12 cellular contexts compared by ENCODE assay signal in the genomic region with DNA sequence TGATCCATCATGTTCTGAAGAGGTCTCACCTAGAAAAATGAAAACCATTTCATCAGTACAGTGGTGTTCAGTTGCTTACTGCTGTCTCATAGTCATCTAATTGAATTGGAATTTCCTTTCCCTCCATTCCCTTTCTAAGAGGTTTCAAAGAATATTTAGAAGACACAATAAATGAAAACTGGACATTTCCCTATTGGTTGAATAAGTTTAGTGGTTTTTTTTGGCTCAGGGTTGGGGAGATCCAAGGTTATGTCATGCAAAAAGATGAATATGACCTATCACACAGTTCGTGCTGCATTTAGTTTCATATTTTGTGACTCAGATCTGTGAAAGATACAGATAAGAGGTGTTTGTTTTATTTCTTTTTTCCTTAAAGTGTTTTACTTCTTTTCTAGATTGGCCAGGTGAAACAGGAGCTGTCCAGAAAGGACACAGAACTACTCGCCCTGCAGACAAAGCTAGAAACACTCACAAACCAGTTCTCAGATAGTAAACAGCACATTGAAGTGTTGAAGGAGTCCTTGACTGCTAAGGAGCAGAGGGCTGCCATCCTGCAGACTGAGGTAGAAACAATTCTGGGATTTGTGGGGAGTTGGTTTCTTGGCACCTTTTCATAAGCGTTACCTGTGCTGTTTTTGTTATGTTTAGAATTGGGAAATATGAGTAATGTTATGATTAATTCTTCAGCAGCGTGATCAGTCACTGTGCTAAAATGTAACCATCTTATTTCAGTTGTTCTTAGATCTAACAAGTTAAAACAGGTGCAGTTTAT.
DNase-seq lines count a peak whose midpoint lies in the region; ATAC-seq and TF ChIP-seq lines count a peak whose summit lies in the region.
"Had no signal": no experiment of that assay in that cellular context is flagged by ENCODE, and none has a peak within 500 bp of the region (broad histone marks: within the 10 kb centered on the region; RNA-seq: fewer than 3 reads in every experiment).

No MANE protein-coding gene starts in this region.

- peak overlapping the region in 1 of 2 donors; percentile 45 for H3K27ac ChIP-seq in left lung
- H3K27ac ChIP-seq in gastroesophageal sphincter = no peak overlapping the region

- TF ChIP-seq POLR2A in gastroesophageal sphincter (IDR thresholded peaks at IDR 0.05) = no peak

- intact Hi-C loops in left lung (cut with DNase I) = loop anchor here in 1 of 2 donors (5.0 kb wide), 1 partner anchor 467 kb away; no protein-coding TSS in a partner anchor

- no peak overlapping the region for H3K27ac Mint-ChIP-seq in effector memory CD8-positive, alpha-beta T cell
- H3K27ac Mint-ChIP-seq in T-helper 17 cell = no peak overlapping the region
- H3K27ac Mint-ChIP-seq: stimulated activated naive CD8-positive, alpha-beta T cell treated with anti-CD3 and anti-CD28 coated beads, Interleukin-15, Interleukin-2, amounts not matched to agents 100 ng/mL and 50 ng/mL, for 24 hours had no signal

- no peaks in the 10 kb centered on the region for H3K4me1 ChIP-seq in left lung
- H3K4me1 ChIP-seq in gastroesophageal sphincter = peaks cover 0 to 10% (median 0%) of the 10 kb centered on the region in 3 donors

- peaks cover 0 to 4% of the 10 kb centered on the region in 2 donors for H3K36me3 ChIP-seq in left lung
- H3K36me3 ChIP-seq in gastroesophageal sphincter = peaks cover 0 to 30% of the 10 kb centered on the region in 2 donors

- no peak for TF ChIP-seq CTCF in AG09309 (IDR thresholded peaks at IDR 0.05; ENCODE audit: control insufficient read depth, insufficient read depth, low read depth, low read length, missing control alignments)
- no peak for TF ChIP-seq CTCF in astrocyte of the cerebellum (IDR thresholded peaks at IDR 0.05; ENCODE audit: low read depth, low read length, missing control alignments)
- TF ChIP-seq CTCF in left lung (IDR thresholded peaks at IDR 0.05) = no peak
- no peak for TF ChIP-seq CTCF in gastroesophageal sphincter (IDR thresholded peaks at IDR 0.05)

- 50 to 56% methylated on average over 4 of the region's 4 CpGs for WGBS in gastroesophageal sphincter (ENCODE audit: low coverage in 1 of 2), 2 donors

- TF ChIP-seq EP300 in gastroesophageal sphincter (IDR thresholded peaks at IDR 0.05) = no peak

- peak; percentile 91 for ATAC-seq in left lung
- no peak for ATAC-seq in effector memory CD8-positive, alpha-beta T cell (replicated peaks)
- no peak for ATAC-seq in T-helper 17 cell
- ATAC-seq in HG02588 (IDR thresholded peaks at IDR 0.05; ENCODE audit: unreplicated experiment) = no peak
- no peak for ATAC-seq in gastroesophageal sphincter

- H3K4me1 Mint-ChIP-seq in effector memory CD8-positive, alpha-beta T cell (ENCODE audit: low read depth in 2 of 2) = no peaks in the 10 kb centered on the region
- no peaks in the 10 kb centered on the region for H3K4me1 Mint-ChIP-seq in T-helper 17 cell
- H3K4me1 Mint-ChIP-seq: CD8-positive, alpha-beta memory T cell had no signal

- no peak overlapping the region for H3K4me3 ChIP-seq in AG09309 (ENCODE audit: control insufficient read depth, low read depth, low read length)
- H3K4me3 ChIP-seq in astrocyte of the cerebellum (ENCODE audit: low read depth, low read length) = no peak overlapping the region
- no peak overlapping the region for H3K4me3 ChIP-seq in left lung
- H3K4me3 ChIP-seq in gastroesophageal sphincter = no peak overlapping the region

- H3K4me3 Mint-ChIP-seq in effector memory CD8-positive, alpha-beta T cell = no peak overlapping the region
- H3K4me3 Mint-ChIP-seq in T-helper 17 cell = no peak overlapping the region
- H3K4me3 Mint-ChIP-seq: CD8-positive, alpha-beta memory T cell; stimulated activated naive CD8-positive, alpha-beta T cell treated with anti-CD3 and anti-CD28 coated beads, Interleukin-15, Interleukin-2, amounts not matched to agents 100 ng/mL and 50 ng/mL, for 24 hours had no signal

- H3K27me3 ChIP-seq in left lung = no peaks in the 10 kb centered on the region
- H3K27me3 ChIP-seq in gastroesophageal sphincter = no peaks in the 10 kb centered on the region

- no peaks in the 10 kb centered on the region for H3K9me3 ChIP-seq in left lung
- H3K9me3 ChIP-seq in T-helper 17 cell (ENCODE audit: control insufficient read depth, low read length, poor library complexity, severe bottlenecking) = no peaks in the 10 kb centered on the region
- H3K9me3 ChIP-seq in gastroesophageal sphincter = no peaks in the 10 kb centered on the region

- in situ Hi-C loops in astrocyte of the cerebellum (cut with HindIII; ENCODE audit: low sequenced_read_pairs) = no loop called here

- H3K27me3 Mint-ChIP-seq in effector memory CD8-positive, alpha-beta T cell = no peaks in the 10 kb centered on the region
- H3K27me3 Mint-ChIP-seq in T-helper 17 cell = no peaks in the 10 kb centered on the region
- H3K27me3 Mint-ChIP-seq: CD8-positive, alpha-beta memory T cell; stimulated activated naive CD8-positive, alpha-beta T cell treated with anti-CD3 and anti-CD28 coated beads, Interleukin-15, Interleukin-2, amounts not matched to agents 100 ng/mL and 50 ng/mL, for 24 hours had no signal

- no peaks in the 10 kb centered on the region for H3K9me3 Mint-ChIP-seq in effector memory CD8-positive, alpha-beta T cell
- H3K9me3 Mint-ChIP-seq: CD8-positive, alpha-beta memory T cell; stimulated activated naive CD8-positive, alpha-beta T cell treated with anti-CD3 and anti-CD28 coated beads, Interleukin-15, Interleukin-2, amounts not matched to agents 100 ng/mL and 50 ng/mL, for 24 hours had no signal

- H3K36me3 Mint-ChIP-seq in effector memory CD8-positive, alpha-beta T cell (ENCODE audit: insufficient read depth) = peaks cover 10% of the 10 kb centered on the region
- no peaks in the 10 kb centered on the region for H3K36me3 Mint-ChIP-seq in T-helper 17 cell (ENCODE audit: low read depth)

- peak; percentile 44 for DNase-seq in AG09309 (ENCODE audit: low read depth)
- peak; percentile 32 for DNase-seq in HPDE6-E6E7 (ENCODE audit: extremely low spot score)
- peak; percentile 12 for DNase-seq in astrocyte of the cerebellum (ENCODE audit: low read depth)
- DNase-seq in left lung = no peak
- DNase-seq in effector memory CD8-positive, alpha-beta T cell = no peak
- DNase-seq in T-helper 17 cell = no peak
- DNase-seq: CD8-positive, alpha-beta memory T cell; NCI-H526; stimulated activated CD4-positive, alpha-beta T cell treated with anti-CD3 and anti-CD28 coated beads, Interleukin-15, amount 100 ng/mL, for 24 hours had no signal

Comparison
In these comparisons a context has a peak if more than half of its experiments do, and no peak if none do; other contexts are left out.
1. DNase-seq: peak in AG09309 (single experiment), HPDE6-E6E7 (single experiment) and astrocyte of the cerebellum (single experiment); none in left lung (0 of 2), effector memory CD8-positive, alpha-beta T cell (0 of 3) and T-helper 17 cell (0 of 3).